Comparison of ENCODE assay signal across 17 cellular contexts in genomic region chr15:70810916-70811578, GRCh38. TPM values are rescaled to one million over a fixed set of nuclear protein-coding genes. Genes with fewer than 3 reads are reported as not detected.
DNase-seq lines count a peak whose midpoint lies in the region; ATAC-seq, FAIRE-seq and TF ChIP-seq lines count a peak whose summit lies in the region.
"Had no signal": no experiment of that assay in that cellular context is flagged by ENCODE, and none has a peak within 500 bp of the region (broad histone marks: within the 10 kb centered on the region; RNA-seq: fewer than 3 reads in every experiment).

No MANE protein-coding gene starts in this region.

- intact Hi-C loops in HCT116 (cut with micrococcal nuclease) (loop anchor here (5.0 kb wide), 1 partner anchor 49 kb away; the partner anchor contains the start of gene UACA), PC-3 (cut with micrococcal nuclease) (loop anchor here (5.0 kb wide), 2 partner anchors 34 to 124 kb away; no protein-coding TSS in a partner anchor), endothelial cell of umbilical vein (cut with micrococcal nuclease) (loop anchor here (5.0 kb wide), 1 partner anchor 109 kb away; no protein-coding TSS in a partner anchor), spleen (cut with DNase I; ENCODE audit: low total_unique reads) (loop anchor here (5.0 kb wide), 1 partner anchor 134 kb away; no protein-coding TSS in a partner anchor)

- H3K27me3 ChIP-seq in HCT116 (ENCODE audit: insufficient read depth, low read length) (no peaks in the 10 kb centered on the region), PC-3 (ENCODE audit: low read length) (no peaks in the 10 kb centered on the region), endothelial cell of umbilical vein (ENCODE audit: control insufficient read depth in 2 of 2, insufficient read depth in 2 of 2, low read length in 2 of 2) (no peaks in the 10 kb centered on the region), spleen (replicated peaks in 1 of 7) (peaks cover 0 to 9% (median 0%) of the 10 kb centered on the region in 7 donors), MM.1S (replicated peaks; ENCODE audit: insufficient read depth, low read length) (no peaks in the 10 kb centered on the region)
- H3K27me3 ChIP-seq: SJSA1 had no signal

- no peaks in the 10 kb centered on the region for H3K79me2 ChIP-seq in HCT116 (ENCODE audit: insufficient read depth, low read length)
- H3K79me2 ChIP-seq in PC-3 (ENCODE audit: low read length) = no peaks in the 10 kb centered on the region
- H3K79me2 ChIP-seq in endothelial cell of umbilical vein (ENCODE audit: control insufficient read depth, insufficient read depth, low read length) = no peaks in the 10 kb centered on the region
- H3K79me2 ChIP-seq in MM.1S (ENCODE audit: low read length) = no peaks in the 10 kb centered on the region

- H2AFZ ChIP-seq in HCT116 (ENCODE audit: low read depth, low read length, poor library complexity, severe bottlenecking) (peak overlapping the region; percentile 100), PC-3 (ENCODE audit: low read length) (no peak overlapping the region), endothelial cell of umbilical vein (ENCODE audit: low read depth, low read length) (peak overlapping the region; percentile 45), MM.1S (ENCODE audit: low read length) (no peak overlapping the region)

- H3K36me3 ChIP-seq in HCT116 (ENCODE audit: control insufficient read depth in 1 of 2, insufficient read depth in 2 of 2, low read length in 2 of 2) (no peaks in the 10 kb centered on the region), PC-3 (ENCODE audit: low read depth, low read length) (no peaks in the 10 kb centered on the region), endothelial cell of umbilical vein (ENCODE audit: control insufficient read depth in 2 of 2, extremely low read depth in 1 of 2, insufficient read depth in 2 of 2, low read length in 2 of 2) (no peaks in the 10 kb centered on the region), spleen (no peaks in the 10 kb centered on the region), MM.1S (replicated peaks; ENCODE audit: insufficient read depth, low read length) (no peaks in the 10 kb centered on the region)
- H3K36me3 ChIP-seq: SJSA1 had no signal

- no peaks in the 10 kb centered on the region for H3F3A ChIP-seq in PC-3 (ENCODE audit: low read length, unreplicated experiment)
- no peaks in the 10 kb centered on the region for H3F3A ChIP-seq in MM.1S (ENCODE audit: insufficient read depth, low read length)

- TF ChIP-seq CTCF in HCT116 (IDR thresholded peaks at IDR 0.05 in 2 of 3, conservative IDR thresholded peaks at IDR 0.05 in 1 of 3; ENCODE audit: borderline replicate concordance in 1 of 3, insufficient read depth in 1 of 3, low read depth in 2 of 3, low read length in 2 of 3) (0 out of 6 replicates have a peak, but pooled peaks of 1 of the 3 experiments have one; percentile 10), PC-3 (conservative IDR thresholded peaks at IDR 0.05; ENCODE audit: low read depth, low read length) (no peak), endothelial cell of umbilical vein (IDR thresholded peaks at IDR 0.05; ENCODE audit: extremely low read depth in 1 of 2, insufficient read depth in 1 of 2, low read depth in 1 of 2, low read length in 2 of 2) (no peak), spleen (IDR thresholded peaks at IDR 0.05 in 8 of 11, conservative IDR thresholded peaks at IDR 0.05 in 3 of 11) (no peak), MM.1S (IDR thresholded peaks at IDR 0.05; ENCODE audit: low read length) (no peak)

- FAIRE-seq in endothelial cell of umbilical vein (lab: Jason Lieb, UNC) = no peak

- CTCF ChIA-PET in HCT116 (lab: Charles Lee) (interaction anchor here (0.6 to 2.8 kb wide), 24 partner anchors 9 to 242 kb away, joined by 3 to 27 read pairs (median 5); no protein-coding TSS in a partner anchor), PC-3 (lab: Charles Lee) (interaction anchor here (0.8 to 1.2 kb wide), 5 partner anchors 11 to 64 kb away, joined by 4 to 12 read pairs (median 5); no protein-coding TSS in a partner anchor), endothelial cell of umbilical vein (lab: Charles Lee) (interaction anchor here (0.8 to 5.3 kb wide), 41 partner anchors 10 to 245 kb away, joined by 3 to 197 read pairs (median 9); partner anchors contain the start of gene UACA)

- BruUV-seq in HCT116 (replicated peaks; lab: Mats Ljungman, UMichigan) (no TSS peak), PC-3 (replicated peaks; lab: Mats Ljungman, UMichigan) (no TSS peak), endothelial cell of umbilical vein (replicated peaks; lab: Mats Ljungman, UMichigan) (no TSS peak)

- H3K9me3 ChIP-seq in HCT116 (ENCODE audit: control insufficient read depth in 1 of 2, insufficient read depth in 1 of 2, low read depth in 1 of 2, low read length in 2 of 2) (no peaks in the 10 kb centered on the region), PC-3 (ENCODE audit: low read length) (no peaks in the 10 kb centered on the region), endothelial cell of umbilical vein (replicated peaks; ENCODE audit: control insufficient read depth, insufficient read depth, low read length) (no peaks in the 10 kb centered on the region), spleen (no peaks in the 10 kb centered on the region), MM.1S (replicated peaks; ENCODE audit: insufficient read depth, low read length) (no peaks in the 10 kb centered on the region)
- H3K9me3 ChIP-seq: SJSA1 had no signal

- ATAC-seq in HCT116 (peak; percentile 62), PC-3 (no peak), GM19351 (IDR thresholded peaks at IDR 0.05; ENCODE audit: unreplicated experiment) (no peak)

- WGBS in spleen, 5 donors = 60 to 69% (median 64%) methylated on average over 7 to 9 of the region's 9 CpGs

- RAD21 ChIA-PET in HCT116 (lab: Charles Lee; ENCODE audit: low non-redundant PET in 1 of 2, low total read pairs in 2 of 2, uncharacterized antibody in 2 of 2, unreplicated experiment in 2 of 2) = interaction anchor here in 1 of 2 experiments (1.4 to 2.0 kb wide), 2 partner anchors 89 to 132 kb away, joined by 5 to 6 read pairs; no protein-coding TSS in a partner anchor

- H3K27ac ChIP-seq in HCT116 (ENCODE audit: low read depth, low read length) (no peak overlapping the region), PC-3 (ENCODE audit: low read length) (no peak overlapping the region), endothelial cell of umbilical vein (ENCODE audit: insufficient read depth, low read depth, low read length) (no peak overlapping the region), spleen (peak overlapping the region in 7 of 8 donors; percentile 29 to 68 (median 57)), MM.1S (ENCODE audit: low read length) (no peak overlapping the region)
- H3K27ac ChIP-seq: GM23248 had no signal

- POLR2A ChIA-PET in HCT116 (lab: Charles Lee) = interaction anchor here (0.5 to 0.9 kb wide), 2 partner anchors 26 to 131 kb away, joined by 3 read pairs; no protein-coding TSS in a partner anchor
- POLR2A ChIA-PET in PC-3 (lab: Charles Lee; ENCODE audit: unreplicated experiment) = interaction anchor here (0.6 kb wide), 1 partner anchor 57 kb away, joined by 13 read pairs; no protein-coding TSS in a partner anchor
- POLR2A ChIA-PET in endothelial cell of umbilical vein (lab: Charles Lee) = interaction anchor here (0.5 to 1.0 kb wide), 2 partner anchors 12 to 303 kb away, joined by 3 to 6 read pairs; no protein-coding TSS in a partner anchor

- DNase-seq in HCT116 (ENCODE audit: low read depth, low spot score) (no peak), PC-3 (no peak), endothelial cell of umbilical vein (ENCODE audit: low read depth, low spot score) (no peak), spleen (peak; percentile 79), anterior cingulate cortex (lab: John Stamatoyannopoulos, UW) (no peak), MM.1S (no peak)
- DNase-seq: Calu3; CD4-positive, alpha-beta memory T cell; GM23248; Karpas-422; NCI-H1105; NCI-H1694 treated with DMSO at 0.1 percent for 48 hours; NCI-H2107; NCI-H2227 treated with DMSO at 0.1 percent for 48 hours; NCI-H524 treated with DMSO at 0.1 percent for 48 hours had no signal

- no peak overlapping the region for H3K4me3 ChIP-seq in HCT116 (replicated peaks in 1 of 2; ENCODE audit: low read depth in 1 of 2, low read length in 2 of 2)
- H3K4me3 ChIP-seq in PC-3 (ENCODE audit: low read length) = no peak overlapping the region
- H3K4me3 ChIP-seq in endothelial cell of umbilical vein (replicated peaks in 1 of 3; ENCODE audit: insufficient read depth in 1 of 3, low read depth in 1 of 3, low read length in 3 of 3) = no peak overlapping the region
- H3K4me3 ChIP-seq in spleen = no peak overlapping the region
- no peak overlapping the region for H3K4me3 ChIP-seq in MM.1S (ENCODE audit: low read length)

- no peak overlapping the region for H3K9ac ChIP-seq in HCT116 (ENCODE audit: low read length)
- H3K9ac ChIP-seq in PC-3 (ENCODE audit: low read length) = no peak overlapping the region
- no peak overlapping the region for H3K9ac ChIP-seq in endothelial cell of umbilical vein (replicated peaks; ENCODE audit: extremely low read depth, insufficient read depth, low read length)
- no peak overlapping the region for H3K9ac ChIP-seq in MM.1S (ENCODE audit: low read length)
- H3K9ac ChIP-seq: GM23248 had no signal

- H3K9me2 ChIP-seq in HCT116 (ENCODE audit: insufficient read depth) (no peaks in the 10 kb centered on the region), PC-3 (replicated peaks; ENCODE audit: low read length) (no peaks in the 10 kb centered on the region), MM.1S (replicated peaks; ENCODE audit: insufficient read depth, low read length) (no peaks in the 10 kb centered on the region)

- H3K4me1 ChIP-seq in HCT116 (ENCODE audit: control insufficient read depth in 1 of 2, insufficient read depth in 2 of 2, low read length in 2 of 2) (peaks cover 0 to 15% of the 10 kb centered on the region in 2 experiments; a peak in 2 of 4 replicates), PC-3 (ENCODE audit: insufficient read depth, low read length) (peaks cover 42% of the 10 kb centered on the region), endothelial cell of umbilical vein (ENCODE audit: control insufficient read depth, extremely low read depth, insufficient read depth, low read length) (peaks cover 23% of the 10 kb centered on the region), spleen (peaks cover 13 to 48% (median 26%) of the 10 kb centered on the region in 6 donors), MM.1S (ENCODE audit: low read length) (no peaks in the 10 kb centered on the region)

- TF ChIP-seq POLR2A in HCT116 (IDR thresholded peaks at IDR 0.05; ENCODE audit: borderline replicate concordance, extremely low read depth, insufficient read depth, insufficient read length) = no peak
- TF ChIP-seq POLR2A in endothelial cell of umbilical vein (IDR thresholded peaks at IDR 0.05; ENCODE audit: low read depth, low read length) = no peak
- TF ChIP-seq POLR2A in spleen (IDR thresholded peaks at IDR 0.05) = no peak

- no peak overlapping the region for H3K4me2 ChIP-seq in HCT116 (ENCODE audit: low read length)
- peak overlapping the region; percentile 80; the same call in 1 of the 2 replicates for H3K4me2 ChIP-seq in PC-3 (ENCODE audit: low read length)
- H3K4me2 ChIP-seq in endothelial cell of umbilical vein (ENCODE audit: insufficient read depth, low read length) = no peak overlapping the region
- H3K4me2 ChIP-seq in MM.1S (ENCODE audit: low read depth, low read length) = no peak overlapping the region

- TF ChIP-seq RAD21 in HCT116 (IDR thresholded peaks at IDR 0.05; ENCODE audit: low read depth) = no peak

- dilution Hi-C loops in endothelial cell of umbilical vein (cut with MboI; ENCODE audit: extremely low pct_ligation_motif_present, low sequenced_read_pairs) = no loop called here

- no peaks in the 10 kb centered on the region for H3K9me1 ChIP-seq in endothelial cell of umbilical vein (replicated peaks; ENCODE audit: control insufficient read depth, extremely low read depth, insufficient read depth, low read length)

- H4K20me1 ChIP-seq in HCT116 (ENCODE audit: insufficient read depth) = no peaks in the 10 kb centered on the region
- no peaks in the 10 kb centered on the region for H4K20me1 ChIP-seq in PC-3 (ENCODE audit: low read length)
- H4K20me1 ChIP-seq in endothelial cell of umbilical vein (replicated peaks; ENCODE audit: control insufficient read depth, extremely low read depth, insufficient read depth, low read length) = no peaks in the 10 kb centered on the region
- H4K20me1 ChIP-seq in MM.1S (ENCODE audit: insufficient read depth, low read length) = no peaks in the 10 kb centered on the region

RNA-seq across cellular contexts. Expression of gene LARP6, which starts 42.9 kb away (rescaled TPM):
- 35.9 TPM for total RNA-seq in HCT116 (2021; ENCODE audit: unreplicated experiment)
- 55.1 and 58.8 TPM in 2 replicates for polyA plus RNA-seq in HCT116 (2012)
- 133 and 166 TPM in 2 replicates for total RNA-seq in PC-3 (2014; rRNA removed)
- total RNA-seq in endothelial cell of umbilical vein = 16.9 and 25.2 TPM in 2 replicates
- polyA plus RNA-seq in endothelial cell of umbilical vein = 56.1 and 56.2 TPM in 2 replicates
- 29.0 and 35.2 TPM in 2 replicates for polyA plus RNA-seq in endothelial cell of umbilical vein (2011; cell fraction: cytosol; rRNA removed)
- 24.3 and 26.0 TPM in 2 replicates for polyA plus RNA-seq in endothelial cell of umbilical vein (2011; cell fraction: nucleus; rRNA removed)
- 43.5 and 47.5 TPM in 2 replicates for polyA plus RNA-seq in endothelial cell of umbilical vein (2012)
- 47.4 and 56.0 TPM in 2 replicates for polyA minus RNA-seq in endothelial cell of umbilical vein
- 9.9 TPM for polyA minus RNA-seq in endothelial cell of umbilical vein (2011; cell fraction: cytosol; rRNA and poly(A)+ RNA removed)
- polyA minus RNA-seq in endothelial cell of umbilical vein (2011; cell fraction: nucleus; rRNA and poly(A)+ RNA removed) = 21.9 and 32.1 TPM in 2 replicates
- 1 to 10 TPM in 5 of 7 donors, under 1 TPM in 2; 0.85 to 7.0 (median 3.4) TPM for total RNA-seq in spleen
- 1 to 10 TPM in 2 of 3 donors, under 1 TPM in 1; 0.93 to 2.2 (median 1.2) TPM for polyA plus RNA-seq in spleen
- total RNA-seq: CD4-positive, alpha-beta memory T cell had no signal
- polyA plus RNA-seq: CD4-positive, alpha-beta memory T cell had no signal

RNA-seq across cellular contexts. Expression of gene UACA, which starts 47.7 kb away (rescaled TPM):
- total RNA-seq in HCT116 (2021; ENCODE audit: unreplicated experiment) (47.4 TPM), PC-3 (2014; rRNA removed) (21.7 and 26.7 TPM in 2 replicates), endothelial cell of umbilical vein (270 and 292 TPM in 2 replicates), spleen (100 to 1,000 TPM in 1 of 7 donors, 10 to 100 TPM in 6; 47.4 to 113 (median 85.3) TPM)
- polyA plus RNA-seq in HCT116 (2012) = 54.6 and 59.5 TPM in 2 replicates
- polyA plus RNA-seq in endothelial cell of umbilical vein (167 and 219 TPM in 2 replicates), spleen (10 to 100 TPM; 21.9 to 94.2 (median 62.9) TPM)
- 80.1 and 99.7 TPM in 2 replicates for polyA plus RNA-seq in endothelial cell of umbilical vein (2011; cell fraction: cytosol; rRNA removed)
- polyA plus RNA-seq in endothelial cell of umbilical vein (2011; cell fraction: nucleus; rRNA removed) = 468 and 497 TPM in 2 replicates
- polyA plus RNA-seq in endothelial cell of umbilical vein (2012) = 81.1 and 104 TPM in 2 replicates
- 784 and 840 TPM in 2 replicates for polyA minus RNA-seq in endothelial cell of umbilical vein
- polyA minus RNA-seq in endothelial cell of umbilical vein (2011; cell fraction: cytosol; rRNA and poly(A)+ RNA removed) = 17.6 TPM
- polyA minus RNA-seq in endothelial cell of umbilical vein (2011; cell fraction: nucleus; rRNA and poly(A)+ RNA removed) = 795 and 1,008 TPM in 2 replicates

Comparison
In these comparisons a context has a peak if more than half of its experiments do, and no peak if none do; other contexts are left out.
1. H2AFZ ChIP-seq: peak in HCT116 (single experiment) and endothelial cell of umbilical vein (single experiment); none in PC-3 (single experiment) and MM.1S (single experiment).
2. H3K27ac ChIP-seq: peak in spleen (7 of 8); none in HCT116 (single experiment), PC-3 (single experiment), endothelial cell of umbilical vein (single experiment) and MM.1S (single experiment).